In genomic region chr1:33507661-33508060, GRCh38 we compare ENCODE assay signal across 27 cellular contexts.
"Had no signal": no experiment of that assay in that cellular context is flagged by ENCODE, and none has a peak within 500 bp of the region (broad histone marks: within the 10 kb centered on the region; RNA-seq: fewer than 3 reads in every experiment).

No MANE protein-coding gene starts in this region.

- H3K9me3 ChIP-seq: colonic mucosa, esophagus muscularis mucosa, esophagus squamous epithelium, gastrocnemius medialis, gastroesophageal sphincter had no signal

- H3K9me3 Mint-ChIP-seq: effector memory CD8-positive, alpha-beta T cell had no signal

- H3K36me3 ChIP-seq: colonic mucosa, esophagus muscularis mucosa, esophagus squamous epithelium, gastrocnemius medialis, gastroesophageal sphincter, heart left ventricle, heart right ventricle had no signal

- ATAC-seq: effector memory CD8-positive, alpha-beta T cell; esophagus mucosa; foreskin keratinocyte; gastrocnemius medialis; gastroesophageal sphincter; heart left ventricle; heart right ventricle had no signal

- H3K27ac Mint-ChIP-seq: dendritic cell treated with granulocyte-macrophage colony-stimulating factor and Interleukin-4, amounts not matched to agents 40 ng/mL and 50 ng/mL, for 4 days; effector memory CD8-positive, alpha-beta T cell; endodermal cell had no signal

- H3K4me3 ChIP-seq: colonic mucosa, coronary artery, dorsolateral prefrontal cortex, esophagus muscularis mucosa, esophagus squamous epithelium, gastrocnemius medialis, gastroesophageal sphincter, heart left ventricle, heart right ventricle had no signal

- FAIRE-seq: colon, endothelial cell of umbilical vein had no signal

- H3K4me1 Mint-ChIP-seq: endodermal cell had no signal

- H3K27ac ChIP-seq: colonic mucosa, coronary artery, dorsolateral prefrontal cortex, epithelial cell of prostate, esophagus muscularis mucosa, esophagus squamous epithelium, foreskin keratinocyte, gastrocnemius medialis, gastroesophageal sphincter, heart left ventricle, heart right ventricle had no signal

- DNase-seq: colonic mucosa; cortex of kidney; dermis blood vessel endothelial cell; dorsolateral prefrontal cortex; effector CD4-positive, alpha-beta T cell; effector CD8-positive, alpha-beta T cell; effector memory CD4-positive, alpha-beta T cell; effector memory CD8-positive, alpha-beta T cell; endodermal cell; erythroblast; esophagus squamous epithelium; foreskin fibroblast; foreskin keratinocyte; foreskin melanocyte; gastrocnemius medialis; glutamatergic neuron; head of caudate nucleus; heart left ventricle; heart right ventricle had no signal

- H3K4me1 ChIP-seq: colonic mucosa, esophagus muscularis mucosa, esophagus squamous epithelium, foreskin keratinocyte, gastrocnemius medialis, gastroesophageal sphincter, heart left ventricle, heart right ventricle had no signal

- H3K27me3 ChIP-seq: colonic mucosa, dorsolateral prefrontal cortex, esophagus muscularis mucosa, esophagus squamous epithelium, foreskin keratinocyte, gastrocnemius medialis, gastroesophageal sphincter, heart left ventricle, heart right ventricle had no signal

- H3K4me3 Mint-ChIP-seq: dendritic cell treated with granulocyte-macrophage colony-stimulating factor and Interleukin-4, amounts not matched to agents 40 ng/mL and 50 ng/mL, for 4 days; effector memory CD8-positive, alpha-beta T cell; endodermal cell had no signal
